Comparison of ENCODE assay signal across 9 cellular contexts in genomic region chr11:65352783-65353182, GRCh38. TPM values are rescaled to one million over a fixed set of nuclear protein-coding genes. Genes with fewer than 3 reads are reported as not detected.
DNase-seq lines count a peak whose midpoint lies in the region; ATAC-seq and TF ChIP-seq lines count a peak whose summit lies in the region.
"Had no signal": no experiment of that assay in that cellular context is flagged by ENCODE, and none has a peak within 500 bp of the region (broad histone marks: within the 10 kb centered on the region; RNA-seq: fewer than 3 reads in every experiment).

No MANE protein-coding gene starts in this region.

- no peak overlapping the region for H3K27ac ChIP-seq in esophagus muscularis mucosa (replicated peaks in 1 of 4)

- H3K27ac Mint-ChIP-seq in activated naive CD4-positive, alpha-beta T cell treated with anti-CD3 and anti-CD28 coated beads, Interleukin-2, amount 10 ng/mL, durations not matched to agents 7 days and 5 days, result no peak overlapping the region

- H3K4me1 Mint-ChIP-seq in activated naive CD4-positive, alpha-beta T cell treated with anti-CD3 and anti-CD28 coated beads, Interleukin-2, amount 10 ng/mL, durations not matched to agents 7 days and 5 days, result peaks cover 15% of the 10 kb centered on the region

- TF ChIP-seq EP300 in esophagus muscularis mucosa (IDR thresholded peaks at IDR 0.05), result no peak

- no peak overlapping the region for H3K4me3 Mint-ChIP-seq in activated naive CD4-positive, alpha-beta T cell treated with anti-CD3 and anti-CD28 coated beads, Interleukin-2, amount 10 ng/mL, durations not matched to agents 7 days and 5 days

- intact Hi-C loops in left ventricle myocardium superior (cut with micrococcal nuclease), result no loop called here
- intact Hi-C loops in left cardiac atrium (cut with DNase I), result no loop called here
- intact Hi-C loops in esophagus muscularis mucosa (cut with DNase I), result no loop called here

- ATAC-seq in left ventricle myocardium superior (no peak), left cardiac atrium (no peak), HG02763 (IDR thresholded peaks at IDR 0.05; ENCODE audit: unreplicated experiment) (no peak)

- CTCF ChIA-PET in activated naive CD4-positive, alpha-beta T cell treated with anti-CD3 and anti-CD28 coated beads, Interleukin-2, amount 10 ng/mL, durations not matched to agents 7 days and 5 days (lab: Charles Lee), result interaction anchor here (0.8 to 2.4 kb wide), 7 partner anchors 11 to 79 kb away, joined by 3 to 7 read pairs (median 4); partner anchors contain the start of gene CDC42EP2

- H3K36me3 Mint-ChIP-seq in activated naive CD4-positive, alpha-beta T cell treated with anti-CD3 and anti-CD28 coated beads, Interleukin-2, amount 10 ng/mL, durations not matched to agents 7 days and 5 days, result peaks cover 21% of the 10 kb centered on the region

- WGBS in esophagus muscularis mucosa, result 66% methylated on average over 3 of the region's 3 CpGs

- H3K4me3 ChIP-seq in esophagus muscularis mucosa, result no peak overlapping the region

- TF ChIP-seq POLR2A in esophagus muscularis mucosa (IDR thresholded peaks at IDR 0.05; ENCODE audit: low read depth), result no peak

- peaks cover 0 to 9% (median 0%) of the 10 kb centered on the region in 4 donors for H3K27me3 ChIP-seq in esophagus muscularis mucosa

- no peaks in the 10 kb centered on the region for H3K9me3 ChIP-seq in esophagus muscularis mucosa

- H3K9me3 Mint-ChIP-seq in activated naive CD4-positive, alpha-beta T cell treated with anti-CD3 and anti-CD28 coated beads, Interleukin-2, amount 10 ng/mL, durations not matched to agents 7 days and 5 days, result no peaks in the 10 kb centered on the region

- peaks cover 27 to 30% (median 27%) of the 10 kb centered on the region in 4 donors for H3K4me1 ChIP-seq in esophagus muscularis mucosa

- DNase-seq in left ventricle myocardium superior (peak; percentile 20), left cardiac atrium (no peak), RPMI7951 (ENCODE audit: low read depth) (peak; percentile 18), esophagus muscularis mucosa (ENCODE audit: extremely low spot score) (no peak), HK-2 (ENCODE audit: unreplicated experiment) (no peak), NCI-H82 treated with DMSO at 0.1 percent for 48 hours (lab: John Stamatoyannopoulos, UW; ENCODE audit: unreplicated experiment) (no peak)
- DNase-seq in activated naive CD4-positive, alpha-beta T cell treated with anti-CD3 and anti-CD28 coated beads, Interleukin-2, amount 10 ng/mL, durations not matched to agents 7 days and 5 days, result no peak
- DNase-seq: GDM1 had no signal

- H3K36me3 ChIP-seq in esophagus muscularis mucosa, result peaks cover 46 to 50% (median 49%) of the 10 kb centered on the region in 4 donors

- H3K27me3 Mint-ChIP-seq in activated naive CD4-positive, alpha-beta T cell treated with anti-CD3 and anti-CD28 coated beads, Interleukin-2, amount 10 ng/mL, durations not matched to agents 7 days and 5 days, result peaks cover 27% of the 10 kb centered on the region

- peak in 2 of 3 experiments; percentile 19 to 36 for TF ChIP-seq CTCF in esophagus muscularis mucosa (IDR thresholded peaks at IDR 0.05)

RNA-seq across cellular contexts. Expression of gene TIGD3, which starts 1.8 kb away (rescaled TPM):
- total RNA-seq in left ventricle myocardium superior (0.97 TPM), left cardiac atrium (under 1 TPM in 1 of 2 donors, not detected in 1; 0.12 TPM), esophagus muscularis mucosa (under 1 TPM in 1 of 4 donors, not detected in 3; 0.19 TPM)
- total RNA-seq in RPMI7951 (2014; rRNA removed; shearing (Covaris generic)), result 0.20 and 0.24 TPM in 2 replicates

RNA-seq across cellular contexts. Expression of gene DPF2, which starts 19.1 kb away (rescaled TPM):
- total RNA-seq in left ventricle myocardium superior (53.9 TPM), left cardiac atrium (10 to 100 TPM; 46.7 to 47.7 TPM), esophagus muscularis mucosa (10 to 100 TPM; 40.3 to 60.6 (median 52.9) TPM)
- 41.5 and 58.9 TPM in 2 replicates for total RNA-seq in RPMI7951 (2014; rRNA removed; shearing (Covaris generic))

RNA-seq across cellular contexts. Expression of gene SLC25A45, which starts 29.7 kb away (rescaled TPM):
- total RNA-seq in left ventricle myocardium superior (4.6 TPM), left cardiac atrium (1 to 10 TPM; 4.1 to 7.2 TPM), esophagus muscularis mucosa (10 to 100 TPM in 1 of 4 donors, 1 to 10 TPM in 3; 4.6 to 11.3 (median 5.9) TPM)
- total RNA-seq in RPMI7951 (2014; rRNA removed; shearing (Covaris generic)), result 0.48 and 0.68 TPM in 2 replicates

RNA-seq across cellular contexts. Expression of gene FRMD8, which starts 33.7 kb away (rescaled TPM):
- 9.7 TPM for total RNA-seq in left ventricle myocardium superior
- total RNA-seq in left cardiac atrium, result 10 to 100 TPM; 13.4 to 21.5 TPM
- total RNA-seq in RPMI7951 (2014; rRNA removed; shearing (Covaris generic)), result 21.9 and 43.8 TPM in 2 replicates
- 10 to 100 TPM; 30.4 to 37.3 (median 34.7) TPM for total RNA-seq in esophagus muscularis mucosa

RNA-seq across cellular contexts. Expression of gene CDC42EP2, which starts 38.1 kb away (rescaled TPM):
- total RNA-seq in left ventricle myocardium superior (13.0 TPM), left cardiac atrium (10 to 100 TPM; 21.7 to 28.9 TPM), esophagus muscularis mucosa (10 to 100 TPM; 39.9 to 90.1 (median 54.4) TPM)
- total RNA-seq in RPMI7951 (2014; rRNA removed; shearing (Covaris generic)), result 7.0 and 7.1 TPM in 2 replicates

Comparison
In these comparisons a context has a peak if more than half of its experiments do, and no peak if none do; other contexts are left out.
1. DNase-seq: peak in left ventricle myocardium superior (single experiment) and RPMI7951 (single experiment); none in left cardiac atrium (single experiment), esophagus muscularis mucosa (single experiment), HK-2 (single experiment), NCI-H82 treated with DMSO at 0.1 percent for 48 hours (single experiment) and activated naive CD4-positive, alpha-beta T cell treated with anti-CD3 and anti-CD28 coated beads, Interleukin-2, amount 10 ng/mL, durations not matched to agents 7 days and 5 days (single experiment).